9 cellular contexts compared by ENCODE assay signal in genomic region chr17:9928601-9929341, GRCh38. TPM values are rescaled to one million over a fixed set of nuclear protein-coding genes. Genes with fewer than 3 reads are reported as not detected.
A peak's percentile ranks its signal among the peaks of the same experiment; 100 is the strongest.
DNase-seq lines count a peak whose midpoint lies in the region; ATAC-seq and TF ChIP-seq lines count a peak whose summit lies in the region.
"Had no signal": no experiment of that assay in that cellular context is flagged by ENCODE, and none has a peak within 500 bp of the region (broad histone marks: within the 10 kb centered on the region; RNA-seq: fewer than 3 reads in every experiment).

No MANE protein-coding gene starts in this region.

- peak; percentile 82 for DNase-seq in ACHN
- DNase-seq in HuH-7 (ENCODE audit: low spot score) = peak; percentile 33
- DNase-seq in WTC11 (ENCODE audit: low spot score) = peak; percentile 72
- DNase-seq in islet precursor cell = peak; percentile 88
- DNase-seq in activated T-cell treated with anti-CD3 and anti-CD28 coated beads, Interleukin-2, amount 50 U/mL, for 4 hours = no peak
- no peak for DNase-seq in activated effector memory CD4-positive, alpha-beta T cell treated with Interleukin-2 at 50 U/mL for 16 hours
- DNase-seq: DMS79 had no signal

- POLR2A ChIA-PET in WTC11 (lab: Charles Lee) = no interaction called here

- H3K36me3 Mint-ChIP-seq in WTC11 = no peaks in the 10 kb centered on the region
- no peaks in the 10 kb centered on the region for H3K36me3 Mint-ChIP-seq in activated T-cell treated with anti-CD3 and anti-CD28 coated beads, Interleukin-2, amount 50 U/mL, for 4 hours (ENCODE audit: insufficient read depth)
- H3K36me3 Mint-ChIP-seq in stimulated activated memory B cell treated with anti-CD40 and anti-IgM and Interleukin-4, amounts not matched to agents 10 μg/mL and 1 μg/mL and 100 μg/mL, for 72 hours = no peaks in the 10 kb centered on the region

- CTCF ChIA-PET in WTC11 (lab: Charles Lee) = interaction anchor here (0.6 to 8.2 kb wide), 35 partner anchors 8 to 686 kb away, joined by 3 to 112 read pairs (median 4); partner anchors contain the start of genes GLP2R and RCVRN

- 0 out of 2 replicates have a peak, but pooled peaks cover 8% of the 10 kb centered on the region for H3K4me1 Mint-ChIP-seq in WTC11
- H3K4me1 Mint-ChIP-seq in activated T-cell treated with anti-CD3 and anti-CD28 coated beads, Interleukin-2, amount 50 U/mL, for 4 hours (ENCODE audit: low read depth) = peaks cover 2% of the 10 kb centered on the region
- peaks cover 10% of the 10 kb centered on the region for H3K4me1 Mint-ChIP-seq in stimulated activated memory B cell treated with anti-CD40 and anti-IgM and Interleukin-4, amounts not matched to agents 10 μg/mL and 1 μg/mL and 100 μg/mL, for 72 hours

- H3K27ac Mint-ChIP-seq in WTC11 = peak overlapping the region; percentile 64; the same call in 1 of the 2 replicates
- no peak overlapping the region for H3K27ac Mint-ChIP-seq in stimulated activated memory B cell treated with anti-CD40 and anti-IgM and Interleukin-4, amounts not matched to agents 10 μg/mL and 1 μg/mL and 100 μg/mL, for 72 hours

- no peak overlapping the region for H3K4me3 Mint-ChIP-seq in WTC11
- H3K4me3 Mint-ChIP-seq in activated T-cell treated with anti-CD3 and anti-CD28 coated beads, Interleukin-2, amount 50 U/mL, for 4 hours = no peak overlapping the region
- no peak overlapping the region for H3K4me3 Mint-ChIP-seq in stimulated activated memory B cell treated with anti-CD40 and anti-IgM and Interleukin-4, amounts not matched to agents 10 μg/mL and 1 μg/mL and 100 μg/mL, for 72 hours

- H3K9me3 Mint-ChIP-seq in WTC11 = no peaks in the 10 kb centered on the region
- H3K9me3 Mint-ChIP-seq in activated T-cell treated with anti-CD3 and anti-CD28 coated beads, Interleukin-2, amount 50 U/mL, for 4 hours = no peaks in the 10 kb centered on the region
- no peaks in the 10 kb centered on the region for H3K9me3 Mint-ChIP-seq in stimulated activated memory B cell treated with anti-CD40 and anti-IgM and Interleukin-4, amounts not matched to agents 10 μg/mL and 1 μg/mL and 100 μg/mL, for 72 hours

- H3K27me3 Mint-ChIP-seq in WTC11 (ENCODE audit: low read depth) = no peaks in the 10 kb centered on the region
- no peaks in the 10 kb centered on the region for H3K27me3 Mint-ChIP-seq in activated T-cell treated with anti-CD3 and anti-CD28 coated beads, Interleukin-2, amount 50 U/mL, for 4 hours (ENCODE audit: low read depth)
- H3K27me3 Mint-ChIP-seq in stimulated activated memory B cell treated with anti-CD40 and anti-IgM and Interleukin-4, amounts not matched to agents 10 μg/mL and 1 μg/mL and 100 μg/mL, for 72 hours = no peaks in the 10 kb centered on the region

- peak; percentile 66 for ATAC-seq in WTC11
- ATAC-seq in activated T-cell treated with anti-CD3 and anti-CD28 coated beads, Interleukin-2, amount 50 U/mL, for 4 hours = no peak
- ATAC-seq in stimulated activated memory B cell treated with anti-CD40 and anti-IgM and Interleukin-4, amounts not matched to agents 10 μg/mL and 1 μg/mL and 100 μg/mL, for 72 hours = no peak
- ATAC-seq in HG02571 (IDR thresholded peaks at IDR 0.05; ENCODE audit: unreplicated experiment) = no peak

- in situ Hi-C loops in ACHN (cut with HindIII; ENCODE audit: low pct_ligation_motif_present, low pct_unique_long_range_greater_than_20kb, low sequenced_read_pairs) = no loop called here

- TF ChIP-seq CTCF in WTC11 (IDR thresholded peaks at IDR 0.05) = peak; percentile 32; the same call in 1 of the 2 replicates

TF ChIP-seq in WTC11, 78 proteins besides CTCF, POLR2A, EP300 and RAD21 (continues in another document):
- TF ChIP-seq CREB1 (CRISPR knock-in tag; IDR thresholded peaks at IDR 0.05) (no peak), PREB (CRISPR knock-in tag; IDR thresholded peaks at IDR 0.05; ENCODE audit: borderline replicate concordance) (no peak), NR3C1 (CRISPR knock-in tag; conservative IDR thresholded peaks at IDR 0.05; ENCODE audit: low read depth) (no peak), GRHL2 (CRISPR knock-in tag; IDR thresholded peaks at IDR 0.05; ENCODE audit: insufficient replicate concordance, severe bottlenecking) (no peak), TP53 (CRISPR knock-in tag; IDR thresholded peaks at IDR 0.05) (no peak), E2F5 (CRISPR knock-in tag; IDR thresholded peaks at IDR 0.05) (no peak), E2F4 (CRISPR knock-in tag; IDR thresholded peaks at IDR 0.05; ENCODE audit: borderline replicate concordance, low read depth) (no peak), HMGXB4 (CRISPR knock-in tag; IDR thresholded peaks at IDR 0.05) (no peak), ZNF138 (CRISPR knock-in tag; conservative IDR thresholded peaks at IDR 0.05) (no peak), ZMAT4 (CRISPR knock-in tag; IDR thresholded peaks at IDR 0.05) (no peak), ERG (CRISPR knock-in tag; IDR thresholded peaks at IDR 0.05) (no peak), ETV6 (CRISPR knock-in tag; IDR thresholded peaks at IDR 0.05) (no peak), FOXP4 (CRISPR knock-in tag; IDR thresholded peaks at IDR 0.05) (no peak)

RNA-seq across cellular contexts. Expression of gene RCVRN, which starts 23.7 kb away (rescaled TPM):
- total RNA-seq in WTC11 (2021) = not detected in 3 replicates
- not detected for total RNA-seq in activated T-cell treated with anti-CD3 and anti-CD28 coated beads, Interleukin-2, amount 50 U/mL, for 4 hours

Comparison
In these comparisons a context has a peak if more than half of its experiments do, and no peak if none do; other contexts are left out.
1. DNase-seq: peak in ACHN (single experiment), HuH-7 (single experiment), WTC11 (single experiment) and islet precursor cell (single experiment); none in activated T-cell treated with anti-CD3 and anti-CD28 coated beads, Interleukin-2, amount 50 U/mL, for 4 hours (single experiment) and activated effector memory CD4-positive, alpha-beta T cell treated with Interleukin-2 at 50 U/mL for 16 hours (single experiment).